ENCODE assay signal across 19 cellular contexts in genomic region chr10:2079603-2080078, GRCh38.
DNase-seq lines count a peak whose midpoint lies in the region; ATAC-seq lines count a peak whose summit lies in the region.
"Had no signal": no experiment of that assay in that cellular context is flagged by ENCODE, and none has a peak within 500 bp of the region (broad histone marks: within the 10 kb centered on the region; RNA-seq: fewer than 3 reads in every experiment).

No MANE protein-coding gene starts in this region.

- ATAC-seq in GM19438 (IDR thresholded peaks at IDR 0.05; ENCODE audit: low read depth, unreplicated experiment) (peak; percentile 69), HG03108 (IDR thresholded peaks at IDR 0.05; ENCODE audit: unreplicated experiment) (peak; percentile 45)
- ATAC-seq: naive thymus-derived CD4-positive, alpha-beta T cell had no signal

- in situ Hi-C loops in Caki2 (cut with HindIII; ENCODE audit: low pct_unique_long_range_greater_than_20kb, low sequenced_read_pairs) = no loop called here

- DNase-seq in Caki2 (ENCODE audit: low read depth) (peak; percentile 83), kidney tubule cell (ENCODE audit: low spot score) (peak; percentile 76), SIG-M5 treated with dmso at 0.1 percent for 504 hours (lab: John Stamatoyannopoulos, UW; ENCODE audit: unreplicated experiment) (no peak), NCI-H1694 (lab: John Stamatoyannopoulos, UW) (no peak), HCEC 1CT (no peak), OCI-M2 (lab: John Stamatoyannopoulos, UW; ENCODE audit: unreplicated experiment) (no peak)
- DNase-seq: activated CD4-positive, alpha-beta T cell treated with anti-CD3 and anti-CD28 coated beads for 4 hours; activated CD8-positive, alpha-beta memory T cell treated with anti-CD3 and anti-CD28 coated beads, Interleukin-2, amount 50 U/mL, for 48 hours; activated naive CD4-positive, alpha-beta T cell treated with Interleukin-2 at 50 U/mL for 16 hours; colonic mucosa; DMS79; foreskin melanocyte; MM.1S; naive thymus-derived CD4-positive, alpha-beta T cell; NCI-H187; NCI-H510A; T1000 had no signal

Comparison
In these comparisons a context has a peak if more than half of its experiments do, and no peak if none do; other contexts are left out.
1. DNase-seq: peak in Caki2 (single experiment) and kidney tubule cell (single experiment); none in SIG-M5 treated with dmso at 0.1 percent for 504 hours (single experiment), NCI-H1694 (single experiment), HCEC 1CT (single experiment) and OCI-M2 (single experiment).